Comparison of ENCODE assay signal across 1 cellular context in genomic region chr2:43238813-43239212, GRCh38.
TF ChIP-seq lines count a peak whose summit lies in the region.

No MANE protein-coding gene starts in this region.

TF ChIP-seq in K562, 482 proteins besides CTCF, POLR2A, EP300 and RAD21:
- TF ChIP-seq NRF1 (conservative IDR thresholded peaks at IDR 0.05 in 1 of 2, IDR thresholded peaks at IDR 0.05 in 1 of 2): no peak
- TF ChIP-seq NFE2L1 (tag; IDR thresholded peaks at IDR 0.05; ENCODE audit: borderline replicate concordance, low read depth): no peak
- no peak for TF ChIP-seq E2F8 (IDR thresholded peaks at IDR 0.05; ENCODE audit: low read depth, partially characterized antibody)
- TF ChIP-seq MAFG (tag; conservative IDR thresholded peaks at IDR 0.05): 0 out of 2 replicates have a peak, but pooled peaks have one; percentile 23
- no peak for TF ChIP-seq ZNF589 (CRISPR knock-in tag; IDR thresholded peaks at IDR 0.05; ENCODE audit: low read depth)
- TF ChIP-seq ZNF316 (IDR thresholded peaks at IDR 0.05): peak; percentile 67; the same call in 1 of the 2 replicates
- TF ChIP-seq C11orf30 (IDR thresholded peaks at IDR 0.05; ENCODE audit: low read depth): peak; percentile 54
- no peak for TF ChIP-seq RBM39 (optimal IDR thresholded peaks at IDR 0.05; ENCODE audit: low read depth, low read length)
- TF ChIP-seq MAFF (IDR thresholded peaks at IDR 0.05; ENCODE audit: low read length): peak; percentile 9; the same call in 1 of the 2 replicates
- no peak for TF ChIP-seq SRSF7 (optimal IDR thresholded peaks at IDR 0.05; ENCODE audit: low read depth, low read length)
TF ChIP-seq in K562: peak in this region for 4.
